1 cellular context compared by ENCODE assay signal in the genomic region with DNA sequence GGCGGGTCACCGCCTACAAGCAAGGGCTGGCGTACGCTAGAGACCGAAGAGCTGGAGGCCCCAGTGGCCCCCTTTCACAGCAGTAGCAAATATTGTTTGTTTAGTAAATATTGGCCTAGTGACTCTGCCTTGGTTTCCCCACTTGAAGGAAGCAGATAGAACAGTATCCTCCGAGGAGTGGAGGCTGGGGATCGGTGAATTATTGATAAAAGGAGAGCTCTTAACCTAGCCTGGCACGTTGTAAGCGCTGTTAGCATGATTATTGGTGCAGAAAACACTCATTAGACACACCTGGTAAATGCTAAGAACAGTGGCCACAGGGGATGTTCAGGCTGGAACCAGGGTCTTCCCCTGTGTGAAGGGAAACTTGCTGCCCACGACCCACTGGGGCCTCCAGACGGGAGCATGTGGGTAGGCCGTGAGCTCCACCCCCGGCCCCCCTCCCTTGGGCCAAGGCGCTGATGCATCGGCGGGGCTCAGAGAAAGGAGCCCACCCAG.
TF ChIP-seq lines count a peak whose summit lies in the region.

No MANE protein-coding gene starts in this region.

TF ChIP-seq in K562, 482 proteins besides CTCF, POLR2A, EP300 and RAD21 (continued from another document):
- TF ChIP-seq, protein P1, sequence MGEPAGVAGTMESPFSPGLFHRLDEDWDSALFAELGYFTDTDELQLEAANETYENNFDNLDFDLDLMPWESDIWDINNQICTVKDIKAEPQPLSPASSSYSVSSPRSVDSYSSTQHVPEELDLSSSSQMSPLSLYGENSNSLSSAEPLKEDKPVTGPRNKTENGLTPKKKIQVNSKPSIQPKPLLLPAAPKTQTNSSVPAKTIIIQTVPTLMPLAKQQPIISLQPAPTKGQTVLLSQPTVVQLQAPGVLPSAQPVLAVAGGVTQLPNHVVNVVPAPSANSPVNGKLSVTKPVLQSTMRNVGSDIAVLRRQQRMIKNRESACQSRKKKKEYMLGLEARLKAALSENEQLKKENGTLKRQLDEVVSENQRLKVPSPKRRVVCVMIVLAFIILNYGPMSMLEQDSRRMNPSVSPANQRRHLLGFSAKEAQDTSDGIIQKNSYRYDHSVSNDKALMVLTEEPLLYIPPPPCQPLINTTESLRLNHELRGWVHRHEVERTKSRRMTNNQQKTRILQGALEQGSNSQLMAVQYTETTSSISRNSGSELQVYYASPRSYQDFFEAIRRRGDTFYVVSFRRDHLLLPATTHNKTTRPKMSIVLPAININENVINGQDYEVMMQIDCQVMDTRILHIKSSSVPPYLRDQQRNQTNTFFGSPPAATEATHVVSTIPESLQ (CRISPR knock-in tag; IDR thresholded peaks at IDR 0.05): no peak
